In genomic region chr20:44017905-44018683, GRCh38 we compare ENCODE assay signal across 1 cellular context.
A peak's percentile ranks its signal among the peaks of the same experiment; 100 is the strongest.
TF ChIP-seq lines count a peak whose summit lies in the region.

No MANE protein-coding gene starts in this region.

TF ChIP-seq in HEK293, 187 proteins besides CTCF, POLR2A, EP300 and RAD21 (continued from another document and continues in another):
- TF ChIP-seq ZNF202 (tag by site-specific recombination; IDR thresholded peaks at IDR 0.05; ENCODE audit: borderline replicate concordance) (no peak), ZSCAN16 (tag by site-specific recombination; IDR thresholded peaks at IDR 0.05) (peak; percentile 85), ZNF654 (tag by site-specific recombination; IDR thresholded peaks at IDR 0.05; ENCODE audit: low read depth) (peak; percentile 6; the same call in 1 of the 2 replicates), PBX3 (CRISPR knock-in tag; IDR thresholded peaks at IDR 0.05) (no peak), ZSCAN30 (tag by site-specific recombination; IDR thresholded peaks at IDR 0.05) (peak; percentile 87), ZNF280C (tag by site-specific recombination; IDR thresholded peaks at IDR 0.05) (no peak), ZXDB (tag by site-specific recombination; IDR thresholded peaks at IDR 0.05) (peak; percentile 98), ZNF394 (tag by site-specific recombination; IDR thresholded peaks at IDR 0.05; ENCODE audit: borderline replicate concordance) (peak; percentile 69), ZNF274 (IDR thresholded peaks at IDR 0.05; ENCODE audit: low read length) (no peak), ZNF274 (tag by site-specific recombination; IDR thresholded peaks at IDR 0.05; ENCODE audit: borderline replicate concordance) (no peak), ZNF645 (tag by site-specific recombination; IDR thresholded peaks at IDR 0.05) (0 out of 2 replicates have a peak, but pooled peaks have one; percentile 27), SP7 (tag by site-specific recombination; IDR thresholded peaks at IDR 0.05) (peak; percentile 98), BCL11B (tag by site-specific recombination; IDR thresholded peaks at IDR 0.05; ENCODE audit: low read depth) (no peak), ZNF544 (tag by site-specific recombination; IDR thresholded peaks at IDR 0.05) (no peak), ZNF76 (tag by site-specific recombination; IDR thresholded peaks at IDR 0.05; ENCODE audit: borderline replicate concordance, low read depth) (peak; percentile 66), GLIS2 (tag by site-specific recombination; IDR thresholded peaks at IDR 0.05) (peak; percentile 86), RBAK (tag by site-specific recombination; IDR thresholded peaks at IDR 0.05) (no peak), SCRT1 (tag by site-specific recombination; IDR thresholded peaks at IDR 0.05; ENCODE audit: borderline replicate concordance) (peak; percentile 68; the same call in 1 of the 2 replicates), ZNF404 (tag by site-specific recombination; IDR thresholded peaks at IDR 0.05) (no peak), ZNF341 (tag by site-specific recombination; IDR thresholded peaks at IDR 0.05; ENCODE audit: low read depth) (no peak; the same call in 1 of the 2 replicates), ZNF768 (tag by site-specific recombination; IDR thresholded peaks at IDR 0.05) (no peak), ZNF785 (tag by site-specific recombination; IDR thresholded peaks at IDR 0.05) (no peak), BCL11A (tag by site-specific recombination; IDR thresholded peaks at IDR 0.05; ENCODE audit: low read depth) (peak; percentile 91), ZNF561 (tag by site-specific recombination; IDR thresholded peaks at IDR 0.05; ENCODE audit: borderline replicate concordance) (peak; percentile 99; the same call in 1 of the 2 replicates), ZNF701 (tag by site-specific recombination; IDR thresholded peaks at IDR 0.05) (no peak), ZNF530 (tag by site-specific recombination; IDR thresholded peaks at IDR 0.05; ENCODE audit: low read depth) (no peak), ZNF112 (tag by site-specific recombination; IDR thresholded peaks at IDR 0.05) (no peak), ZNF514 (tag by site-specific recombination; IDR thresholded peaks at IDR 0.05) (no peak), ZNF843 (tag by site-specific recombination; IDR thresholded peaks at IDR 0.05) (peak; percentile 97), ZIC2 (tag by site-specific recombination; IDR thresholded peaks at IDR 0.05) (peak; percentile 89), EGR2 (tag by site-specific recombination; IDR thresholded peaks at IDR 0.05; ENCODE audit: low read depth) (no peak), KLF8 (tag by site-specific recombination; IDR thresholded peaks at IDR 0.05) (peak; percentile 81), IKZF3 (tag by site-specific recombination; IDR thresholded peaks at IDR 0.05) (peak; percentile 100), ZBTB21 (tag by site-specific recombination; IDR thresholded peaks at IDR 0.05) (peak; percentile 72), ELK4 (IDR thresholded peaks at IDR 0.05; ENCODE audit: borderline replicate concordance, low read depth, low read length) (no peak), ZNF610 (tag by site-specific recombination; IDR thresholded peaks at IDR 0.05; ENCODE audit: borderline replicate concordance) (peak; percentile 75), ZNF24 (tag by site-specific recombination; IDR thresholded peaks at IDR 0.05) (peak; percentile 96), ZBTB20 (tag by site-specific recombination; IDR thresholded peaks at IDR 0.05) (peak; percentile 64), ZNF677 (tag by site-specific recombination; IDR thresholded peaks at IDR 0.05) (no peak)
- TF ChIP-seq, protein P1, sequence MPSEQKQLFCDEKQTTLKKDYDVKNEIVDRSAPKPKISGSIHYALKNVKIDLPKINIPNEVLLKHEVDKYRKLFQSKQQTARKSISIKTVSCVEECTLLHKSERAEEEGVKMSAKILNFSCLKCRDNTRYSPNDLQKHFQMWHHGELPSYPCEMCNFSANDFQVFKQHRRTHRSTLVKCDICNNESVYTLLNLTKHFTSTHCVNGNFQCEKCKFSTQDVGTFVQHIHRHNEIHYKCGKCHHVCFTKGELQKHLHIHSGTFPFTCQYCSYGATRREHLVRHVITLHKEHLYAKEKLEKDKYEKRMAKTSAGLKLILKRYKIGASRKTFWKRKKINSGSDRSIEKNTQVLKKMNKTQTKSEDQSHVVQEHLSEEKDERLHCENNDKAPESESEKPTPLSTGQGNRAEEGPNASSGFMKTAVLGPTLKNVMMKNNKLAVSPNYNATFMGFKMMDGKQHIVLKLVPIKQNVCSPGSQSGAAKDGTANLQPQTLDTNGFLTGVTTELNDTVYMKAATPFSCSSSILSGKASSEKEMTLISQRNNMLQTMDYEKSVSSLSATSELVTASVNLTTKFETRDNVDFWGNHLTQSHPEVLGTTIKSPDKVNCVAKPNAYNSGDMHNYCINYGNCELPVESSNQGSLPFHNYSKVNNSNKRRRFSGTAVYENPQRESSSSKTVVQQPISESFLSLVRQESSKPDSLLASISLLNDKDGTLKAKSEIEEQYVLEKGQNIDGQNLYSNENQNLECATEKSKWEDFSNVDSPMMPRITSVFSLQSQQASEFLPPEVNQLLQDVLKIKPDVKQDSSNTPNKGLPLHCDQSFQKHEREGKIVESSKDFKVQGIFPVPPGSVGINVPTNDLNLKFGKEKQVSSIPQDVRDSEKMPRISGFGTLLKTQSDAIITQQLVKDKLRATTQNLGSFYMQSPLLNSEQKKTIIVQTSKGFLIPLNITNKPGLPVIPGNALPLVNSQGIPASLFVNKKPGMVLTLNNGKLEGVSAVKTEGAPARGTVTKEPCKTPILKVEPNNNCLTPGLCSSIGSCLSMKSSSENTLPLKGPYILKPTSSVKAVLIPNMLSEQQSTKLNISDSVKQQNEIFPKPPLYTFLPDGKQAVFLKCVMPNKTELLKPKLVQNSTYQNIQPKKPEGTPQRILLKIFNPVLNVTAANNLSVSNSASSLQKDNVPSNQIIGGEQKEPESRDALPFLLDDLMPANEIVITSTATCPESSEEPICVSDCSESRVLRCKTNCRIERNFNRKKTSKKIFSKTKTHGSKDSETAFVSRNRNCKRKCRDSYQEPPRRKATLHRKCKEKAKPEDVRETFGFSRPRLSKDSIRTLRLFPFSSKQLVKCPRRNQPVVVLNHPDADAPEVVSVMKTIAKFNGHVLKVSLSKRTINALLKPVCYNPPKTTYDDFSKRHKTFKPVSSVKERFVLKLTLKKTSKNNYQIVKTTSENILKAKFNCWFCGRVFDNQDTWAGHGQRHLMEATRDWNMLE (tag by site-specific recombination; conservative IDR thresholded peaks at IDR 0.05; ENCODE audit: low read depth), result peak; percentile 47; the same call in 1 of the 2 replicates
- TF ChIP-seq, protein P2, sequence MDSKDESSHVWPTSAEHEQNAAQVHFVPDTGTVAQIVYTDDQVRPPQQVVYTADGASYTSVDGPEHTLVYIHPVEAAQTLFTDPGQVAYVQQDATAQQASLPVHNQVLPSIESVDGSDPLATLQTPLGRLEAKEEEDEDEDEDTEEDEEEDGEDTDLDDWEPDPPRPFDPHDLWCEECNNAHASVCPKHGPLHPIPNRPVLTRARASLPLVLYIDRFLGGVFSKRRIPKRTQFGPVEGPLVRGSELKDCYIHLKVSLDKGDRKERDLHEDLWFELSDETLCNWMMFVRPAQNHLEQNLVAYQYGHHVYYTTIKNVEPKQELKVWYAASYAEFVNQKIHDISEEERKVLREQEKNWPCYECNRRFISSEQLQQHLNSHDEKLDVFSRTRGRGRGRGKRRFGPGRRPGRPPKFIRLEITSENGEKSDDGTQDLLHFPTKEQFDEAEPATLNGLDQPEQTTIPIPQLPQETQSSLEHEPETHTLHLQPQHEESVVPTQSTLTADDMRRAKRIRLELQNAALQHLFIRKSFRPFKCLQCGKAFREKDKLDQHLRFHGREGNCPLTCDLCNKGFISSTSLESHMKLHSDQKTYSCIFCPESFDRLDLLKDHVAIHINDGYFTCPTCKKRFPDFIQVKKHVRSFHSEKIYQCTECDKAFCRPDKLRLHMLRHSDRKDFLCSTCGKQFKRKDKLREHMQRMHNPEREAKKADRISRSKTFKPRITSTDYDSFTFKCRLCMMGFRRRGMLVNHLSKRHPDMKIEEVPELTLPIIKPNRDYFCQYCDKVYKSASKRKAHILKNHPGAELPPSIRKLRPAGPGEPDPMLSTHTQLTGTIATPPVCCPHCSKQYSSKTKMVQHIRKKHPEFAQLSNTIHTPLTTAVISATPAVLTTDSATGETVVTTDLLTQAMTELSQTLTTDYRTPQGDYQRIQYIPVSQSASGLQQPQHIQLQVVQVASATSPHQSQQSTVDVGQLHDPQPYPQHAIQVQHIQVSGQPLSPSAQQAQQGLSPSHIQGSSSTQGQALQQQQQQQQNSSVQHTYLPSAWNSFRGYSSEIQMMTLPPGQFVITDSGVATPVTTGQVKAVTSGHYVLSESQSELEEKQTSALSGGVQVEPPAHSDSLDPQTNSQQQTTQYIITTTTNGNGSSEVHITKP (tag by site-specific recombination; IDR thresholded peaks at IDR 0.05), result peak; percentile 79
- TF ChIP-seq, protein P3, sequence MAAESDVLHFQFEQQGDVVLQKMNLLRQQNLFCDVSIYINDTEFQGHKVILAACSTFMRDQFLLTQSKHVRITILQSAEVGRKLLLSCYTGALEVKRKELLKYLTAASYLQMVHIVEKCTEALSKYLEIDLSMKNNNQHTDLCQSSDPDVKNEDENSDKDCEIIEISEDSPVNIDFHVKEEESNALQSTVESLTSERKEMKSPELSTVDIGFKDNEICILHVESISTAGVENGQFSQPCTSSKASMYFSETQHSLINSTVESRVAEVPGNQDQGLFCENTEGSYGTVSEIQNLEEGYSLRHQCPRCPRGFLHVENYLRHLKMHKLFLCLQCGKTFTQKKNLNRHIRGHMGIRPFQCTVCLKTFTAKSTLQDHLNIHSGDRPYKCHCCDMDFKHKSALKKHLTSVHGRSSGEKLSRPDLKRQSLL (tag by site-specific recombination; IDR thresholded peaks at IDR 0.05), result peak; percentile 85
- TF ChIP-seq, protein P4, sequence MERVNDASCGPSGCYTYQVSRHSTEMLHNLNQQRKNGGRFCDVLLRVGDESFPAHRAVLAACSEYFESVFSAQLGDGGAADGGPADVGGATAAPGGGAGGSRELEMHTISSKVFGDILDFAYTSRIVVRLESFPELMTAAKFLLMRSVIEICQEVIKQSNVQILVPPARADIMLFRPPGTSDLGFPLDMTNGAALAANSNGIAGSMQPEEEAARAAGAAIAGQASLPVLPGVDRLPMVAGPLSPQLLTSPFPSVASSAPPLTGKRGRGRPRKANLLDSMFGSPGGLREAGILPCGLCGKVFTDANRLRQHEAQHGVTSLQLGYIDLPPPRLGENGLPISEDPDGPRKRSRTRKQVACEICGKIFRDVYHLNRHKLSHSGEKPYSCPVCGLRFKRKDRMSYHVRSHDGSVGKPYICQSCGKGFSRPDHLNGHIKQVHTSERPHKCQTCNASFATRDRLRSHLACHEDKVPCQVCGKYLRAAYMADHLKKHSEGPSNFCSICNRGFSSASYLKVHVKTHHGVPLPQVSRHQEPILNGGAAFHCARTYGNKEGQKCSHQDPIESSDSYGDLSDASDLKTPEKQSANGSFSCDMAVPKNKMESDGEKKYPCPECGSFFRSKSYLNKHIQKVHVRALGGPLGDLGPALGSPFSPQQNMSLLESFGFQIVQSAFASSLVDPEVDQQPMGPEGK (tag by site-specific recombination; IDR thresholded peaks at IDR 0.05), result peak; percentile 83
